8 cellular contexts compared by ENCODE assay signal in genomic region chr20:60138263-60139127, GRCh38.
DNase-seq lines count a peak whose midpoint lies in the region; ATAC-seq and TF ChIP-seq lines count a peak whose summit lies in the region.

No MANE protein-coding gene starts in this region.

- peaks cover 9% of the 10 kb centered on the region for H3K4me1 Mint-ChIP-seq in CD4-positive, alpha-beta T cell (ENCODE audit: low read depth)

- H3K27ac ChIP-seq in CD4-positive, alpha-beta T cell (ENCODE audit: low read depth, low read length): no peak overlapping the region
- H3K27ac ChIP-seq in right atrium auricular region: no peak overlapping the region

- no peak for TF ChIP-seq CTCF in CD4-positive, alpha-beta T cell (IDR thresholded peaks at IDR 0.05)
- TF ChIP-seq CTCF in right atrium auricular region (IDR thresholded peaks at IDR 0.05): no peak

- H3K4me3 ChIP-seq in right atrium auricular region: peak overlapping the region; percentile 16 to 23

- ATAC-seq in CD4-positive, alpha-beta T cell (ENCODE audit: poor library complexity): peak; percentile 49
- ATAC-seq in HG03378 (IDR thresholded peaks at IDR 0.05; ENCODE audit: unreplicated experiment): no peak
- no peak for ATAC-seq in GM21360 (IDR thresholded peaks at IDR 0.05; ENCODE audit: unreplicated experiment)

- H3K4me3 Mint-ChIP-seq in CD4-positive, alpha-beta T cell: peak overlapping the region; percentile 79

- peaks cover 0 to 26% of the 10 kb centered on the region in 2 donors for H3K4me1 ChIP-seq in right atrium auricular region

- no peaks in the 10 kb centered on the region for H3K36me3 ChIP-seq in right atrium auricular region

- CTCF ChIA-PET in CD4-positive, alpha-beta T cell (lab: Charles Lee): no interaction called here

- POLR2A ChIA-PET in CD4-positive, alpha-beta T cell (lab: Charles Lee): interaction anchor here (1.0 kb wide), 1 partner anchor 198 kb away, joined by 3 read pairs; the partner anchor contains the start of genes FAM217B and PPP1R3D

- DNase-seq in CD4-positive, alpha-beta T cell: peak in 6 of 10 experiments; percentile 7 to 45 (median 27)
- DNase-seq in NCI-H146 (lab: John Stamatoyannopoulos, UW): peak; percentile 87
- peak; percentile 54 to 62 for DNase-seq in activated T-cell treated with anti-CD3 and anti-CD28 coated beads, Interleukin-2, amount 50 U/mL, for 48 hours
- DNase-seq in right atrium auricular region (ENCODE audit: low spot score): no peak
- DNase-seq in stimulated activated CD4-positive, alpha-beta T cell treated with anti-CD3 and anti-CD28 coated beads, Interleukin-4, amount 100 ng/mL, for 24 hours: peak; percentile 35
- no peak for DNase-seq in SK-N-DZ (ENCODE audit: low spot score)

- no peaks in the 10 kb centered on the region for H3K27me3 Mint-ChIP-seq in CD4-positive, alpha-beta T cell

- H3K9me3 Mint-ChIP-seq in CD4-positive, alpha-beta T cell: no peaks in the 10 kb centered on the region

- H3K27me3 ChIP-seq in CD4-positive, alpha-beta T cell (ENCODE audit: control insufficient read depth, insufficient read depth, low read length): no peaks in the 10 kb centered on the region
- no peaks in the 10 kb centered on the region for H3K27me3 ChIP-seq in right atrium auricular region

- no peak overlapping the region for H3K27ac Mint-ChIP-seq in CD4-positive, alpha-beta T cell

- H3K36me3 Mint-ChIP-seq in CD4-positive, alpha-beta T cell (ENCODE audit: low read depth): no peaks in the 10 kb centered on the region

- no peaks in the 10 kb centered on the region for H3K9me3 ChIP-seq in CD4-positive, alpha-beta T cell (ENCODE audit: control insufficient read depth, low read length)
- no peaks in the 10 kb centered on the region for H3K9me3 ChIP-seq in right atrium auricular region

- intact Hi-C loops in CD4-positive, alpha-beta T cell (cut with DNase I, micrococcal nuclease): no loop called here

Comparison
In these comparisons a context has a peak if more than half of its experiments do, and no peak if none do; other contexts are left out.
1. DNase-seq: peak in CD4-positive, alpha-beta T cell (6 of 10), NCI-H146 (single experiment), activated T-cell treated with anti-CD3 and anti-CD28 coated beads, Interleukin-2, amount 50 U/mL, for 48 hours (2 of 2) and stimulated activated CD4-positive, alpha-beta T cell treated with anti-CD3 and anti-CD28 coated beads, Interleukin-4, amount 100 ng/mL, for 24 hours (single experiment); none in right atrium auricular region (single experiment) and SK-N-DZ (single experiment).